Comparison of ENCODE assay signal across 24 cellular contexts in the genomic region with DNA sequence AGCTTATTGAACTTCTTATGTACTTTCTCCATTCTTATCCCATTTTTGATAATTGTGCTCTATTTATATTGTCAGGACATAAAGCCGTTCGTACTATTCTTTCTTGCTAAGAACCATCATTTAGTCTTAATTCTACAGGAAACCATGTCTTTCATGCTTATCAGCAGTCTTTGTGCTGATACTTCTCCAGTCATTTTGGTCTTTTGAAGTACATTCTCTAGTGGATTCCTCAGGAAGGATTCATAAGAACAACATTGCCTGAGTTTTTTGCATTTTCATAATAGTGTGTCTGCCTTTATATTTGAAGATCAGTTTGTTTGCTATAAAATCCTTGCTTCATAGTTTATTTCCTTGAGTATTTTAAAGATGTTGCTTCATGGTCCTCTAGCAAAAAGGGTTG.
"Had no signal": no experiment of that assay in that cellular context is flagged by ENCODE, and none has a peak within 500 bp of the region (broad histone marks: within the 10 kb centered on the region; RNA-seq: fewer than 3 reads in every experiment).

No MANE protein-coding gene starts in this region.

- H3K4me2 ChIP-seq: neural progenitor cell had no signal

- DNase-seq: effector CD4-positive, alpha-beta T cell; endodermal cell; erythroblast; heart right ventricle; hypothalamus; islet precursor cell; left ventricle myocardium inferior; lower lobe of right lung; mesenchymal stem cell; midbrain; occipital lobe; pancreas; right cardiac atrium; stimulated activated CD4-positive, alpha-beta T cell treated with anti-CD3 and anti-CD28 coated beads, Interleukin-4, amount 100 ng/mL, for 1 hour; tibial artery; upper lobe of left lung; uterus had no signal

- H3K9me3 Mint-ChIP-seq: endodermal cell; natural killer cell treated with Interleukin-12 subunit alpha and Interleukin-12 subunit beta and Interleukin-15 and Interleukin-18, amount 100 ng/mL, for 72 hours; neural progenitor cell; stimulated activated memory B cell treated with anti-CD40 and anti-IgM and Interleukin-4, amounts not matched to agents 10 μg/mL and 1 μg/mL and 100 μg/mL, for 72 hours; stimulated activated naive CD8-positive, alpha-beta T cell treated with anti-CD3 and anti-CD28 coated beads, Interleukin-15, Interleukin-2, amounts not matched to agents 100 ng/mL and 50 ng/mL, for 24 hours had no signal

- H3K27me3 Mint-ChIP-seq: progenitor cell of endocrine pancreas had no signal

- H3K36me3 ChIP-seq: heart right ventricle, left ventricle myocardium inferior, lower lobe of right lung, neural progenitor cell, pancreas, tibial artery, upper lobe of left lung, uterus had no signal

- H2AFZ ChIP-seq: neural progenitor cell had no signal

- H3K4me3 Mint-ChIP-seq: endodermal cell; natural killer cell treated with Interleukin-12 subunit alpha and Interleukin-12 subunit beta and Interleukin-15 and Interleukin-18, amount 100 ng/mL, for 72 hours; neural progenitor cell; stimulated activated memory B cell treated with anti-CD40 and anti-IgM and Interleukin-4, amounts not matched to agents 10 μg/mL and 1 μg/mL and 100 μg/mL, for 72 hours; stimulated activated naive CD8-positive, alpha-beta T cell treated with anti-CD3 and anti-CD28 coated beads, Interleukin-15, Interleukin-2, amounts not matched to agents 100 ng/mL and 50 ng/mL, for 24 hours had no signal

- H3K9me3 ChIP-seq: left ventricle myocardium inferior, lower lobe of right lung, pancreas, tibial artery, upper lobe of left lung, uterus had no signal

- H3K36me3 Mint-ChIP-seq: natural killer cell treated with Interleukin-12 subunit alpha and Interleukin-12 subunit beta and Interleukin-15 and Interleukin-18, amount 100 ng/mL, for 72 hours; neural progenitor cell; stimulated activated memory B cell treated with anti-CD40 and anti-IgM and Interleukin-4, amounts not matched to agents 10 μg/mL and 1 μg/mL and 100 μg/mL, for 72 hours had no signal

- H3K4me1 Mint-ChIP-seq: neural progenitor cell had no signal

- H3K27ac ChIP-seq: coronary artery, heart right ventricle, left ventricle myocardium inferior, lower lobe of right lung, neural progenitor cell, pancreas, tibial artery, upper lobe of left lung, uterus had no signal

- FAIRE-seq: endothelial cell of umbilical vein, pancreas had no signal

- H3K4me3 ChIP-seq: coronary artery, heart right ventricle, left ventricle myocardium inferior, lower lobe of right lung, neural progenitor cell, pancreas, tibial artery, upper lobe of left lung, uterus had no signal

- H3K27ac Mint-ChIP-seq: endodermal cell; natural killer cell treated with Interleukin-12 subunit alpha and Interleukin-12 subunit beta and Interleukin-15 and Interleukin-18, amount 100 ng/mL, for 72 hours; neural progenitor cell; progenitor cell of endocrine pancreas; stimulated activated memory B cell treated with anti-CD40 and anti-IgM and Interleukin-4, amounts not matched to agents 10 μg/mL and 1 μg/mL and 100 μg/mL, for 72 hours; stimulated activated naive CD8-positive, alpha-beta T cell treated with anti-CD3 and anti-CD28 coated beads, Interleukin-15, Interleukin-2, amounts not matched to agents 100 ng/mL and 50 ng/mL, for 24 hours had no signal

- H3K27me3 ChIP-seq: neural progenitor cell, pancreas, tibial artery, upper lobe of left lung, uterus had no signal

- H3K9ac ChIP-seq: neural progenitor cell had no signal

- H3K4me1 ChIP-seq: heart right ventricle, left ventricle myocardium inferior, lower lobe of right lung, neural progenitor cell, pancreas, tibial artery, upper lobe of left lung, uterus had no signal
